6 cellular contexts compared by ENCODE assay signal in genomic region chr5:139859013-139859412, GRCh38.
"Had no signal": no experiment of that assay in that cellular context is flagged by ENCODE, and none has a peak within 500 bp of the region (broad histone marks: within the 10 kb centered on the region; RNA-seq: fewer than 3 reads in every experiment).

No MANE protein-coding gene starts in this region.

- H3K4me3 Mint-ChIP-seq: GM23338, H9 had no signal

- H3K27ac Mint-ChIP-seq: GM23338, H9 had no signal

- H3K9me3 Mint-ChIP-seq: GM23338, H9 had no signal

- DNase-seq: H9, HCEC 1CT, IMR-90 had no signal

- FAIRE-seq: H1, H54 had no signal

- ATAC-seq: GM23338 had no signal

- H3K4me3 ChIP-seq: GM23338 had no signal
